Comparison of ENCODE assay signal across 30 cellular contexts in the genomic region with DNA sequence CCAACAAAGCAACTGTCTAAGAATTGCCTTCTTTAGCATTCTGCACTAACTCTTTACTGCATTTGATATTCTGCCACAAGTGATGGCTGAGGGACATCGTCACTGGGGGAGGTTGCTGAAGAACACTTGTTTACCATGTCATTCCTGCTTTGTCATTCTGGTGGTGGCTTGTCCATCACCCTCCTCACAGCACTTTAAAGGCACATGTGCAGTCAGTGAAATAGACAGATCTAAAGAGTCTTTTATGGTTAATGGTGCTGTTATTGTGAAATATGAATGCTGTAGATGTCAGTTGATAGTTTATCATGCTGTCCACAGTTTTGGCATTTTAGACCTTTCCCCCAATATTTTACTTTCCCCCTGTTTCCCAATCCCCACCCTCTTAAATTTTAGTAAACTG.
"Had no signal": no experiment of that assay in that cellular context is flagged by ENCODE, and none has a peak within 500 bp of the region (broad histone marks: within the 10 kb centered on the region; RNA-seq: fewer than 3 reads in every experiment).

No MANE protein-coding gene starts in this region.

- H3K36me3 ChIP-seq: breast epithelium, heart left ventricle, uterus had no signal

- ATAC-seq: activated CD8-positive, alpha-beta T cell treated with anti-CD3 and anti-CD28 coated beads for 36 hours; activated T-cell treated with anti-CD3 and anti-CD28 coated beads, Interleukin-2, amount 50 U/mL, for 4 hours; activated T-helper 17 cell treated with anti-CD3 and anti-CD28 coated beads, Interleukin-2, amount 50 U/mL, for 72 hours; heart left ventricle; left colon; naive thymus-derived CD8-positive, alpha-beta T cell; sciatic nerve; stimulated activated memory B cell treated with anti-CD40 and anti-IgM and Interleukin-4, amounts not matched to agents 10 μg/mL and 1 μg/mL and 100 μg/mL, for 72 hours; stimulated activated naive CD8-positive, alpha-beta T cell treated with anti-CD3 and anti-CD28 coated beads, Interleukin-15, amount 100 ng/mL, for 72 hours; T-helper 17 cell had no signal

- H3K4me1 Mint-ChIP-seq: activated T-helper 17 cell treated with anti-CD3 and anti-CD28 coated beads, Interleukin-2, amount 50 U/mL, for 72 hours; central memory CD8-positive, alpha-beta T cell; immature natural killer cell; stimulated activated memory B cell treated with anti-CD40 and anti-IgM and Interleukin-4, amounts not matched to agents 10 μg/mL and 1 μg/mL and 100 μg/mL, for 72 hours; stimulated activated naive CD8-positive, alpha-beta T cell treated with anti-CD3 and anti-CD28 coated beads, Interleukin-15, amount 100 ng/mL, for 72 hours had no signal

- H3K4me2 ChIP-seq: smooth muscle cell had no signal

- H3K27ac Mint-ChIP-seq: activated CD8-positive, alpha-beta T cell treated with anti-CD3 and anti-CD28 coated beads for 36 hours; activated T-helper 17 cell treated with anti-CD3 and anti-CD28 coated beads, Interleukin-2, amount 50 U/mL, for 72 hours; immature natural killer cell; naive thymus-derived CD8-positive, alpha-beta T cell; stimulated activated memory B cell treated with anti-CD40 and anti-IgM and Interleukin-4, amounts not matched to agents 10 μg/mL and 1 μg/mL and 100 μg/mL, for 72 hours; stimulated activated naive CD8-positive, alpha-beta T cell treated with anti-CD3 and anti-CD28 coated beads, Interleukin-15, amount 100 ng/mL, for 72 hours; T-helper 17 cell; type B pancreatic cell had no signal

- H3K27me3 Mint-ChIP-seq: activated T-helper 17 cell treated with anti-CD3 and anti-CD28 coated beads, Interleukin-2, amount 50 U/mL, for 72 hours; stimulated activated naive CD8-positive, alpha-beta T cell treated with anti-CD3 and anti-CD28 coated beads, Interleukin-15, amount 100 ng/mL, for 72 hours; type B pancreatic cell had no signal

- H3K9me3 Mint-ChIP-seq: activated CD8-positive, alpha-beta T cell treated with anti-CD3 and anti-CD28 coated beads for 36 hours; activated T-cell treated with anti-CD3 and anti-CD28 coated beads, Interleukin-2, amount 50 U/mL, for 4 hours; activated T-helper 17 cell treated with anti-CD3 and anti-CD28 coated beads, Interleukin-2, amount 50 U/mL, for 72 hours; central memory CD8-positive, alpha-beta T cell; immature natural killer cell; naive thymus-derived CD8-positive, alpha-beta T cell; stimulated activated memory B cell treated with anti-CD40 and anti-IgM and Interleukin-4, amounts not matched to agents 10 μg/mL and 1 μg/mL and 100 μg/mL, for 72 hours; stimulated activated naive CD8-positive, alpha-beta T cell treated with anti-CD3 and anti-CD28 coated beads, Interleukin-15, amount 100 ng/mL, for 72 hours; type B pancreatic cell had no signal

- H3K4me1 ChIP-seq: breast epithelium, uterus had no signal

- H3K36me3 Mint-ChIP-seq: immature natural killer cell; naive thymus-derived CD8-positive, alpha-beta T cell; stimulated activated memory B cell treated with anti-CD40 and anti-IgM and Interleukin-4, amounts not matched to agents 10 μg/mL and 1 μg/mL and 100 μg/mL, for 72 hours; type B pancreatic cell had no signal

- H3K27me3 ChIP-seq: breast epithelium, heart left ventricle, uterus had no signal

- DNase-seq: activated CD4-positive, alpha-beta T cell treated with anti-CD3 and anti-CD28 coated beads for 1 hour; activated CD4-positive, alpha-beta T cell treated with anti-CD3 and anti-CD28 coated beads, Interleukin-2, amount 50 U/mL, for 1 hour; activated CD8-positive, alpha-beta T cell treated with anti-CD3 and anti-CD28 coated beads for 36 hours; activated gamma-delta T cell treated with Interleukin-2 at 50 U/mL for 16 hours; activated naive CD4-positive, alpha-beta T cell treated with anti-CD3 and anti-CD28 coated beads, Interleukin-2, amount 50 U/mL, for 16 hours; activated T-cell treated with anti-CD3 and anti-CD28 coated beads, Interleukin-2, amount 50 U/mL, for 4 hours; amniotic stem cell; dermis blood vessel endothelial cell; effector CD4-positive, alpha-beta T cell; heart left ventricle; immature natural killer cell; kidney; left colon; mammary epithelial cell; midbrain; naive thymus-derived CD8-positive, alpha-beta T cell; stimulated activated CD4-positive, alpha-beta T cell treated with anti-CD3 and anti-CD28 coated beads, Interleukin-1b, Interleukin-23, amount 100 ng/mL, for 48 hours; stimulated activated CD4-positive, alpha-beta T cell treated with anti-CD3 and anti-CD28 coated beads, Interleukin-4, amount 100 ng/mL, for 4 hours; stimulated activated CD8-positive, alpha-beta memory T cell treated with anti-CD3 and anti-CD28 coated beads, Interleukin-4, amount 100 ng/mL, for 48 hours; stimulated activated naive CD8-positive, alpha-beta T cell treated with anti-CD3 and anti-CD28 coated beads, Interleukin-15, amount 100 ng/mL, for 72 hours; T-helper 17 cell; T1000; uterus had no signal

- H3K27ac ChIP-seq: breast epithelium, heart left ventricle, uterus had no signal

- H3K4me3 ChIP-seq: breast epithelium, heart left ventricle, smooth muscle cell, uterus had no signal

- H3K4me3 Mint-ChIP-seq: activated CD8-positive, alpha-beta T cell treated with anti-CD3 and anti-CD28 coated beads for 36 hours; activated T-cell treated with anti-CD3 and anti-CD28 coated beads, Interleukin-2, amount 50 U/mL, for 4 hours; activated T-helper 17 cell treated with anti-CD3 and anti-CD28 coated beads, Interleukin-2, amount 50 U/mL, for 72 hours; central memory CD8-positive, alpha-beta T cell; immature natural killer cell; naive thymus-derived CD8-positive, alpha-beta T cell; stimulated activated memory B cell treated with anti-CD40 and anti-IgM and Interleukin-4, amounts not matched to agents 10 μg/mL and 1 μg/mL and 100 μg/mL, for 72 hours; stimulated activated naive CD8-positive, alpha-beta T cell treated with anti-CD3 and anti-CD28 coated beads, Interleukin-15, amount 100 ng/mL, for 72 hours; T-helper 17 cell; type B pancreatic cell had no signal

- H3K9me3 ChIP-seq: breast epithelium, heart left ventricle, uterus had no signal
